ENCODE assay signal across 7 cellular contexts in genomic region chr2:87076253-87077027, GRCh38. TPM values are rescaled to one million over a fixed set of nuclear protein-coding genes. Genes with fewer than 3 reads are reported as not detected.
DNase-seq lines count a peak whose midpoint lies in the region; ATAC-seq and TF ChIP-seq lines count a peak whose summit lies in the region.
"Not testable (repeated sequence)": the region's sequence is repeated elsewhere in the genome, so short reads cannot be mapped to it uniquely, and the experiment has no call there.

No MANE protein-coding gene starts in this region.

- H3F3A ChIP-seq in MM.1S (ENCODE audit: insufficient read depth, low read length): not testable (repeated sequence)

- H3K27ac ChIP-seq in MM.1S (ENCODE audit: low read length): peak overlapping the region; percentile 71; the same call in 1 of the 2 replicates
- H3K27ac ChIP-seq in ectodermal cell (ENCODE audit: insufficient read depth, low read depth, low read length, poor library complexity, severe bottlenecking): peak overlapping the region; percentile 81
- peak overlapping the region; percentile 86 to 96 (median 94) for H3K27ac ChIP-seq in spleen

- 0 out of 2 replicates have a peak overlapping the region, but pooled peaks have one; percentile 69 for H2AFZ ChIP-seq in MM.1S (ENCODE audit: low read length)

- H3K9ac ChIP-seq in MM.1S (ENCODE audit: low read length): peak overlapping the region; percentile 70; the same call in 1 of the 2 replicates

- TF ChIP-seq POLR2A in spleen (IDR thresholded peaks at IDR 0.05): peak in 2 of 3 donors; percentile 43 to 86

- WGBS in ectodermal cell, 2 experiments: 0 to 1% methylated on average over 50 to 67 of the region's 76 CpGs
- WGBS in spleen, 5 donors: 0% methylated on average over 10 to 72 of the region's 76 CpGs

- H3K79me2 ChIP-seq in MM.1S (ENCODE audit: low read length): peaks cover 15% of the 10 kb centered on the region

- not testable (repeated sequence) for H4K20me1 ChIP-seq in MM.1S (ENCODE audit: insufficient read depth, low read length)

- not testable (repeated sequence) for H3K4me2 ChIP-seq in MM.1S (ENCODE audit: low read depth, low read length)

- peak overlapping the region; percentile 63 for H3K4me3 ChIP-seq in MM.1S (ENCODE audit: low read length)
- H3K4me3 ChIP-seq in ectodermal cell (ENCODE audit: insufficient read depth, low read depth, low read length): peak overlapping the region; percentile 53
- peak overlapping the region; percentile 59 to 79 (median 64) for H3K4me3 ChIP-seq in spleen

- H3K36me3 ChIP-seq in MM.1S (replicated peaks; ENCODE audit: insufficient read depth, low read length); ectodermal cell (ENCODE audit: control insufficient read depth, insufficient read depth, low read length); spleen: not testable (repeated sequence)

- H3K27me3 ChIP-seq in MM.1S (replicated peaks; ENCODE audit: insufficient read depth, low read length); ectodermal cell (ENCODE audit: control insufficient read depth, insufficient read depth, low read length, poor library complexity, severe bottlenecking); spleen (replicated peaks in 1 of 7): not testable (repeated sequence)

- ATAC-seq in GM18508 (IDR thresholded peaks at IDR 0.05; ENCODE audit: insufficient read depth, unreplicated experiment) (peak; percentile 80), HG02678 (IDR thresholded peaks at IDR 0.05; ENCODE audit: unreplicated experiment) (peak; percentile 93), left lobe of liver (peak; percentile 83)

- TF ChIP-seq CTCF in MM.1S (IDR thresholded peaks at IDR 0.05; ENCODE audit: low read length): not testable (repeated sequence)
- peak in 2 of 11 experiments; percentile 10 to 49 for TF ChIP-seq CTCF in spleen (IDR thresholded peaks at IDR 0.05 in 8 of 11, conservative IDR thresholded peaks at IDR 0.05 in 3 of 11)

- not testable (repeated sequence) for H3K9me2 ChIP-seq in MM.1S (replicated peaks; ENCODE audit: insufficient read depth, low read length)

- peak; percentile 87 for DNase-seq in MM.1S
- DNase-seq in activated CD8-positive, alpha-beta memory T cell treated with anti-CD3 and anti-CD28 coated beads, Interleukin-2, amount 50 U/mL, for 4 hours: peak; percentile 86
- peak; percentile 96 for DNase-seq in left lobe of liver (ENCODE audit: low spot score)
- DNase-seq in spleen: peak; percentile 97

- intact Hi-C loops in spleen (cut with DNase I; ENCODE audit: low total_unique reads): not testable (repeated sequence)

- H3K4me1 ChIP-seq in MM.1S (ENCODE audit: low read length); ectodermal cell (ENCODE audit: control insufficient read depth, insufficient read depth, low read length); spleen: not testable (repeated sequence)

- H3K9me3 ChIP-seq in MM.1S (replicated peaks; ENCODE audit: insufficient read depth, low read length); ectodermal cell (ENCODE audit: control insufficient read depth, low read length); spleen: not testable (repeated sequence)

RNA-seq across cellular contexts. Expression of gene PLGLB1, which starts 54.8 kb away (rescaled TPM):
- 2.1 TPM for polyA plus RNA-seq in ectodermal cell (2013, experiment 1 of 4)
- polyA plus RNA-seq in ectodermal cell (2013, experiment 2 of 4): 2.3 TPM
- polyA plus RNA-seq in ectodermal cell (2013, experiment 3 of 4): 1.4 TPM
- polyA plus RNA-seq in ectodermal cell (2013, experiment 4 of 4): 1.3 TPM
- total RNA-seq in left lobe of liver (104 TPM), spleen (10 to 100 TPM in 1 of 7 donors, 1 to 10 TPM in 6; 4.7 to 11.1 (median 6.2) TPM)
- polyA plus RNA-seq in spleen: 1 to 10 TPM; 7.0 to 8.0 (median 7.6) TPM

Comparison
In these comparisons a context has a peak if more than half of its experiments do, and no peak if none do; other contexts are left out.
1. Peak in every context shown above with its lines: DNase-seq, ATAC-seq, H3K4me3 ChIP-seq and H3K27ac ChIP-seq.